Comparison of ENCODE assay signal across 20 cellular contexts in the genomic region with DNA sequence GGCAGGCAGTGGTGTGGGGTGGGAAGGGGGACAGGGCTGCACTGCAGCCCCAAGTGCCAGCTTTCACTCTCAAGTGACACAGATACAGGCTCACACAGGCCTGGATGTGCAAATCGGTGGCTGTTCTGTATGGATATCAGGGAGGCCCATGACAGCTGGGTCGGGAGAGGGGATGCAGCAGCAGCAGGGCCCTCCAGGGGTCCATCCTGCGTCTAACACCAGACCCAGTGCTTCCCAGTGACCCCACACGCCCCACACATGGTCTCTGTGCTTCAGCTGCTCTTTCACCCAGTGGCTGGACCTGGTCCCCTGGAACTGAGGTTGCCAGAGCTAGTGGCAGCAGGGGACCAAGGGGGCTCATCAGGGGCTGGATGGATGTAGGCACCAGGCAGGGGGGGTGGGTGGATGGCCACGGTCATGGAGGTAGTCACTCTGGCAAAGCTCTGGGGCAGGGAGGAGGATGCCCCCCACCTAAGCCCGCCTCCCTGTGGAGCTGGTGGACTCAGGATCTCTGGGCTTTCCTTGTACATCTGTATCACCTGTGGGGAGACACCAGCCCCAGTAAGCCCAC. TPM values are rescaled to one million over a fixed set of nuclear protein-coding genes. Genes with fewer than 3 reads are reported as not detected.
DNase-seq lines count a peak whose midpoint lies in the region; ATAC-seq, FAIRE-seq and TF ChIP-seq lines count a peak whose summit lies in the region.
"Had no signal": no experiment of that assay in that cellular context is flagged by ENCODE, and none has a peak within 500 bp of the region (broad histone marks: within the 10 kb centered on the region; RNA-seq: fewer than 3 reads in every experiment).

No MANE protein-coding gene starts in this region.

- H3K27ac ChIP-seq in CD4-positive, alpha-beta T cell (ENCODE audit: low read depth, low read length): no peak overlapping the region
- H3K27ac ChIP-seq in RWPE1 (peak overlapping the region; percentile 30), HepG2 (ENCODE audit: extremely low read length, insufficient read depth, low read length) (no peak overlapping the region)
- H3K27ac ChIP-seq: C4-2B had no signal

- no peak overlapping the region for H3K4me2 ChIP-seq in HepG2 (ENCODE audit: low read depth, low read length)

- CTCF ChIA-PET in CD4-positive, alpha-beta T cell (lab: Charles Lee): interaction anchor here (0.8 to 6.7 kb wide), 5 partner anchors 14 to 38 kb away, joined by 3 to 57 read pairs (median 4); a partner anchor contains a TSS
- CTCF ChIA-PET in RWPE1 (lab: Yijun Ruan, JAX): interaction anchor here (0.7 to 1.4 kb wide), 4 partner anchors 13 to 190 kb away, joined by 3 to 4 read pairs (median 3); a partner anchor contains a TSS
- CTCF ChIA-PET in HepG2 (lab: Yijun Ruan, JAX; ENCODE audit: low intra/inter-chr PET ratio, low total read pairs): no interaction called here

- intact Hi-C loops in CD4-positive, alpha-beta T cell (cut with DNase I, micrococcal nuclease): loop anchor here (5.0 to 10.0 kb wide), 4 partner anchors 35 to 607 kb away; a partner anchor contains a TSS
- intact Hi-C loops in HepG2 (cut with micrococcal nuclease; ENCODE audit: unreplicated experiment): loop anchor here (10.0 kb wide), 1 partner anchor 483 kb away; no protein-coding TSS in a partner anchor

- no peak for TF ChIP-seq RAD21 in HepG2 (CRISPR knock-in tag; IDR thresholded peaks at IDR 0.05)

- TF ChIP-seq POLR2A in HepG2 (IDR thresholded peaks at IDR 0.05; ENCODE audit: insufficient read depth in 1 of 2, low read depth in 2 of 2, low read length in 2 of 2): no peak

- ATAC-seq in CD4-positive, alpha-beta T cell (ENCODE audit: poor library complexity): no peak
- ATAC-seq in HepG2: no peak
- ATAC-seq in stimulated activated effector memory CD8-positive, alpha-beta T cell treated with anti-CD3 and anti-CD28 coated beads, Interleukin-12 subunit alpha, Interleukin-12 subunit beta, amount 100 ng/mL, for 72 hours: no peak
- ATAC-seq in effector memory CD8-positive, alpha-beta T cell (replicated peaks): no peak

- POLR2A ChIA-PET in CD4-positive, alpha-beta T cell (lab: Charles Lee): interaction anchor here (0.9 to 12.2 kb wide), 11 partner anchors 8 to 864 kb away, joined by 3 to 599 read pairs (median 8); a partner anchor contains a TSS
- POLR2A ChIA-PET in RWPE1 (lab: Yijun Ruan, JAX; ENCODE audit: low non-redundant PET) (no interaction called here), HepG2 (lab: Yijun Ruan, JAX) (interaction anchor here (1.0 to 11.3 kb wide), 5 partner anchors 9 to 92 kb away, joined by 3 to 570 read pairs (median 51); a partner anchor contains a TSS)

- H4K20me1 ChIP-seq in HepG2 (ENCODE audit: insufficient read depth, low read length): no peaks in the 10 kb centered on the region

- H3K36me3 ChIP-seq in HepG2 (replicated peaks in 1 of 2; ENCODE audit: control insufficient read depth in 1 of 2, insufficient read depth in 2 of 2, low read length in 2 of 2): no peaks in the 10 kb centered on the region; a peak in 1 of 5 replicates

- TF ChIP-seq CTCF in CD4-positive, alpha-beta T cell (IDR thresholded peaks at IDR 0.05): no peak
- no peak for TF ChIP-seq CTCF in RWPE1 (conservative IDR thresholded peaks at IDR 0.05; ENCODE audit: low read depth)
- TF ChIP-seq CTCF in HepG2 (CRISPR knock-in tag; IDR thresholded peaks at IDR 0.05): no peak
- TF ChIP-seq CTCF in GM10266 (IDR thresholded peaks at IDR 0.05; ENCODE audit: control insufficient read depth, insufficient read depth, low read depth, missing control alignments): no peak

- H3K4me3 ChIP-seq in HepG2 (replicated peaks in 1 of 3; ENCODE audit: insufficient read depth in 1 of 3, low read depth in 2 of 3, low read length in 3 of 3): no peak overlapping the region

- peak overlapping the region; percentile 100 for H3K27ac Mint-ChIP-seq in CD4-positive, alpha-beta T cell
- H3K27ac Mint-ChIP-seq in stimulated activated effector memory CD8-positive, alpha-beta T cell treated with anti-CD3 and anti-CD28 coated beads, Interleukin-12 subunit alpha, Interleukin-12 subunit beta, amount 100 ng/mL, for 72 hours: peak overlapping the region; percentile 45
- H3K27ac Mint-ChIP-seq in effector memory CD8-positive, alpha-beta T cell: no peak overlapping the region
- H3K27ac Mint-ChIP-seq: HFFc6 had no signal

- peaks cover 32% of the 10 kb centered on the region for H3K4me1 ChIP-seq in HepG2 (ENCODE audit: insufficient read depth, low read length)

- no peak for FAIRE-seq in HepG2 (lab: Jason Lieb, UNC)
- FAIRE-seq: GM12892 had no signal

- H2AFZ ChIP-seq in HepG2 (ENCODE audit: low read length): no peak overlapping the region

- no peaks in the 10 kb centered on the region for H3K27me3 ChIP-seq in CD4-positive, alpha-beta T cell (ENCODE audit: control insufficient read depth, insufficient read depth, low read length)
- no peaks in the 10 kb centered on the region for H3K27me3 ChIP-seq in HepG2 (ENCODE audit: control insufficient read depth in 1 of 2, insufficient read depth in 2 of 2, low read length in 2 of 2)

- in situ Hi-C loops in HepG2 (cut with HindIII; ENCODE audit: extremely low pct_ligation_motif_present, low pct_unique_long_range_greater_than_20kb): no loop called here

- no peaks in the 10 kb centered on the region for H3K9me3 Mint-ChIP-seq in CD4-positive, alpha-beta T cell
- H3K9me3 Mint-ChIP-seq in stimulated activated effector memory CD8-positive, alpha-beta T cell treated with anti-CD3 and anti-CD28 coated beads, Interleukin-12 subunit alpha, Interleukin-12 subunit beta, amount 100 ng/mL, for 72 hours: no peaks in the 10 kb centered on the region
- no peaks in the 10 kb centered on the region for H3K9me3 Mint-ChIP-seq in effector memory CD8-positive, alpha-beta T cell
- H3K9me3 Mint-ChIP-seq: HFFc6, IgD-negative memory B cell had no signal

- DNase-seq in CD4-positive, alpha-beta T cell: peak in 1 of 10 experiments; percentile 3
- DNase-seq in RWPE1 (ENCODE audit: low spot score) (no peak), HepG2 (ENCODE audit: low spot score) (no peak), GM10266 (ENCODE audit: extremely low spot score) (no peak), NCI-H774 (lab: John Stamatoyannopoulos, UW) (no peak)
- DNase-seq in stimulated activated effector memory CD8-positive, alpha-beta T cell treated with anti-CD3 and anti-CD28 coated beads, Interleukin-12 subunit alpha, Interleukin-12 subunit beta, amount 100 ng/mL, for 72 hours (ENCODE audit: low spot score in 2 of 2): no peak
- DNase-seq in effector memory CD8-positive, alpha-beta T cell: no peak
- DNase-seq: DMS 273 treated with DMSO at 0.1 percent for 48 hours; GDM1; GOT3; HFFc6; NCI-H1105; NCI-H1694 treated with DMSO at 0.1 percent for 48 hours; NCI-H526 treated with DMSO at 0.1 percent for 48 hours; NK-92 treated with Interleukin-12 subunit alpha and Interleukin-12 subunit beta, amount 100 ng/mL, for 24 hours; RPMI8226 had no signal

- no peaks in the 10 kb centered on the region for H3K36me3 Mint-ChIP-seq in CD4-positive, alpha-beta T cell (ENCODE audit: low read depth)
- H3K36me3 Mint-ChIP-seq in stimulated activated effector memory CD8-positive, alpha-beta T cell treated with anti-CD3 and anti-CD28 coated beads, Interleukin-12 subunit alpha, Interleukin-12 subunit beta, amount 100 ng/mL, for 72 hours: peaks cover 25% of the 10 kb centered on the region
- peaks cover 30% of the 10 kb centered on the region for H3K36me3 Mint-ChIP-seq in effector memory CD8-positive, alpha-beta T cell (ENCODE audit: insufficient read depth)
- H3K36me3 Mint-ChIP-seq: IgD-negative memory B cell had no signal

- H3K4me1 Mint-ChIP-seq in CD4-positive, alpha-beta T cell (ENCODE audit: low read depth): peaks cover 35% of the 10 kb centered on the region
- H3K4me1 Mint-ChIP-seq in stimulated activated effector memory CD8-positive, alpha-beta T cell treated with anti-CD3 and anti-CD28 coated beads, Interleukin-12 subunit alpha, Interleukin-12 subunit beta, amount 100 ng/mL, for 72 hours: peaks cover 44% of the 10 kb centered on the region
- H3K4me1 Mint-ChIP-seq in effector memory CD8-positive, alpha-beta T cell (ENCODE audit: low read depth in 2 of 2): peaks cover 26 to 27% of the 10 kb centered on the region in 2 donors

- no peaks in the 10 kb centered on the region for H3K9me3 ChIP-seq in CD4-positive, alpha-beta T cell (ENCODE audit: control insufficient read depth, low read length)
- H3K9me3 ChIP-seq in HepG2 (ENCODE audit: low read length): no peaks in the 10 kb centered on the region

- H3K27me3 Mint-ChIP-seq in CD4-positive, alpha-beta T cell: no peaks in the 10 kb centered on the region
- H3K27me3 Mint-ChIP-seq in effector memory CD8-positive, alpha-beta T cell: no peaks in the 10 kb centered on the region
- H3K27me3 Mint-ChIP-seq: IgD-negative memory B cell had no signal

- TF ChIP-seq EP300 in HepG2 (IDR thresholded peaks at IDR 0.05; ENCODE audit: low read depth in 2 of 2, low read length in 2 of 2): no peak
- no peak for TF ChIP-seq EP300 in HepG2 (CRISPR knock-in tag; IDR thresholded peaks at IDR 0.05; ENCODE audit: borderline replicate concordance)

- H3K9ac ChIP-seq in HepG2 (ENCODE audit: insufficient read depth, low read depth, low read length): no peak overlapping the region

- WGBS in HepG2 (ENCODE audit: low lambda C conversion rate): no CpG with 5 or more reads among the region's 6 CpGs

- no TSS peak for BruUV-seq in HepG2 (replicated peaks; lab: Mats Ljungman, UMichigan)

- peak overlapping the region; percentile 77 for H3K4me3 Mint-ChIP-seq in CD4-positive, alpha-beta T cell
- no peak overlapping the region for H3K4me3 Mint-ChIP-seq in stimulated activated effector memory CD8-positive, alpha-beta T cell treated with anti-CD3 and anti-CD28 coated beads, Interleukin-12 subunit alpha, Interleukin-12 subunit beta, amount 100 ng/mL, for 72 hours
- no peak overlapping the region for H3K4me3 Mint-ChIP-seq in effector memory CD8-positive, alpha-beta T cell
- H3K4me3 Mint-ChIP-seq: HFFc6 had no signal

- H3K79me2 ChIP-seq in HepG2 (ENCODE audit: insufficient read depth, low read length): no peaks in the 10 kb centered on the region

RNA-seq across cellular contexts. Expression of a gene that starts 13.9 kb away (rescaled TPM):
- total RNA-seq in CD4-positive, alpha-beta T cell: 10 to 100 TPM; 35.9 to 36.5 TPM
- 1.0 and 2.7 TPM in 2 replicates for total RNA-seq in HepG2 (2016; rRNA removed; fragmentation: Illumina TruSeq; extraction: Trizol)
- 0.51 and 0.97 TPM in 2 replicates for total RNA-seq in HepG2 (2016; cell fraction: cytosol; rRNA removed; fragmentation: Illumina TruSeq; extraction: Trizol; ENCODE audit: low read depth)
- total RNA-seq in HepG2 (2016; cell fraction: insoluble cytoplasmic fraction; rRNA removed; fragmentation: Illumina TruSeq; extraction: Trizol): 0.62 and 3.0 TPM in 2 replicates
- 0.87 and 1.1 TPM in 2 replicates for total RNA-seq in HepG2 (2016; cell fraction: membrane; rRNA removed; fragmentation: Illumina TruSeq; extraction: Trizol)
- 3.1 and 5.3 TPM in 2 replicates for total RNA-seq in HepG2 (2016; cell fraction: nucleus; rRNA removed; fragmentation: Illumina TruSeq; extraction: Trizol)
- 6.7 and 8.8 TPM in 2 replicates for polyA plus RNA-seq in HepG2 (2011; rRNA removed)
- 1.8 and 2.0 TPM in 2 replicates for polyA plus RNA-seq in HepG2 (2011; cell fraction: cytosol; rRNA removed)
- polyA plus RNA-seq in HepG2 (2011; cell fraction: nucleus; rRNA removed): 38.3 and 42.2 TPM in 2 replicates
- 2.6 and 2.7 TPM in 2 replicates for polyA plus RNA-seq in HepG2 (2012)
- polyA plus RNA-seq in HepG2 (2016; cell fraction: cytosol; fragmentation: Illumina TruSeq; extraction: Trizol; ENCODE audit: low read depth): 0.37 and 0.49 TPM in 2 replicates
- polyA plus RNA-seq in HepG2 (2016; cell fraction: insoluble cytoplasmic fraction; fragmentation: Illumina TruSeq; extraction: Trizol; ENCODE audit: low read depth): 0.70 and 1.9 TPM in 2 replicates
- 0.30 and 0.79 TPM in 2 replicates for polyA plus RNA-seq in HepG2 (2016; cell fraction: membrane; fragmentation: Illumina TruSeq; extraction: Trizol; ENCODE audit: low read depth)
- polyA plus RNA-seq in HepG2 (2016; cell fraction: nucleus; fragmentation: Illumina TruSeq; extraction: Trizol; ENCODE audit: insufficient read depth, low read depth): 10.8 and 15.7 TPM in 2 replicates
- polyA minus RNA-seq in HepG2 (2011; rRNA and poly(A)+ RNA removed; ENCODE audit: low replicate concordance): 1.2 and 11.3 TPM in 2 replicates
- 1.8 and 2.0 TPM in 2 replicates for polyA minus RNA-seq in HepG2 (2011; cell fraction: cytosol; rRNA and poly(A)+ RNA removed)
- polyA minus RNA-seq in HepG2 (2011; cell fraction: nucleus; rRNA and poly(A)+ RNA removed): 12.0 and 16.5 TPM in 2 replicates
- polyA plus RNA-seq: IgD-negative memory B cell had no signal

RNA-seq across cellular contexts. Expression of a gene that starts 15.1 kb away (rescaled TPM):
- total RNA-seq in CD4-positive, alpha-beta T cell: 1 to 10 TPM; 1.8 to 2.1 TPM
- 0.77 TPM in 1 of 2 replicates, not detected in the other for total RNA-seq in HepG2 (2016; rRNA removed; fragmentation: Illumina TruSeq; extraction: Trizol)
- 0.91 and 2.1 TPM in 2 replicates for total RNA-seq in HepG2 (2016; cell fraction: cytosol; rRNA removed; fragmentation: Illumina TruSeq; extraction: Trizol; ENCODE audit: low read depth)
- 0.93 TPM in 1 of 2 replicates, not detected in the other for total RNA-seq in HepG2 (2016; cell fraction: insoluble cytoplasmic fraction; rRNA removed; fragmentation: Illumina TruSeq; extraction: Trizol)
- total RNA-seq in HepG2 (2016; cell fraction: membrane; rRNA removed; fragmentation: Illumina TruSeq; extraction: Trizol): 2.0 and 2.1 TPM in 2 replicates
- 0.91 and 2.1 TPM in 2 replicates for total RNA-seq in HepG2 (2016; cell fraction: nucleus; rRNA removed; fragmentation: Illumina TruSeq; extraction: Trizol)
- polyA plus RNA-seq in HepG2 (2011; rRNA removed): not detected in 2 replicates
- polyA plus RNA-seq in HepG2 (2011; cell fraction: cytosol; rRNA removed): 0.25 TPM in 1 of 2 replicates, not detected in the other
- 0.55 and 1.4 TPM in 2 replicates for polyA plus RNA-seq in HepG2 (2011; cell fraction: nucleus; rRNA removed)
- polyA plus RNA-seq in HepG2 (2012): not detected in 2 replicates
- polyA plus RNA-seq in HepG2 (2016; cell fraction: cytosol; fragmentation: Illumina TruSeq; extraction: Trizol; ENCODE audit: low read depth): not detected in 2 replicates
- not detected in 2 replicates for polyA plus RNA-seq in HepG2 (2016; cell fraction: insoluble cytoplasmic fraction; fragmentation: Illumina TruSeq; extraction: Trizol; ENCODE audit: low read depth)
- not detected in 2 replicates for polyA plus RNA-seq in HepG2 (2016; cell fraction: membrane; fragmentation: Illumina TruSeq; extraction: Trizol; ENCODE audit: low read depth)
- polyA plus RNA-seq in HepG2 (2016; cell fraction: nucleus; fragmentation: Illumina TruSeq; extraction: Trizol; ENCODE audit: insufficient read depth, low read depth): not detected in 2 replicates
- polyA minus RNA-seq in HepG2 (2011; rRNA and poly(A)+ RNA removed; ENCODE audit: low replicate concordance): 3.7 TPM in 1 of 2 replicates, not detected in the other
- polyA minus RNA-seq in HepG2 (2011; cell fraction: cytosol; rRNA and poly(A)+ RNA removed): 0.88 TPM in 1 of 2 replicates, not detected in the other
- polyA minus RNA-seq in HepG2 (2011; cell fraction: nucleus; rRNA and poly(A)+ RNA removed): 3.4 and 10.9 TPM in 2 replicates
- total RNA-seq: LHCN-M2 had no signal
- polyA plus RNA-seq: IgD-negative memory B cell had no signal

RNA-seq across cellular contexts. Expression of a gene that starts 20.8 kb away (rescaled TPM):
- total RNA-seq in CD4-positive, alpha-beta T cell: 1 to 10 TPM; 1.2 TPM
- total RNA-seq in HepG2 (2016; rRNA removed; fragmentation: Illumina TruSeq; extraction: Trizol): 0.18 and 0.60 TPM in 2 replicates
- total RNA-seq in HepG2 (2016; cell fraction: cytosol; rRNA removed; fragmentation: Illumina TruSeq; extraction: Trizol; ENCODE audit: low read depth): 1.0 and 1.3 TPM in 2 replicates
- 0.36 and 0.52 TPM in 2 replicates for total RNA-seq in HepG2 (2016; cell fraction: insoluble cytoplasmic fraction; rRNA removed; fragmentation: Illumina TruSeq; extraction: Trizol)
- total RNA-seq in HepG2 (2016; cell fraction: membrane; rRNA removed; fragmentation: Illumina TruSeq; extraction: Trizol): 0.45 and 0.46 TPM in 2 replicates
- total RNA-seq in HepG2 (2016; cell fraction: nucleus; rRNA removed; fragmentation: Illumina TruSeq; extraction: Trizol): 1.3 and 2.2 TPM in 2 replicates
- polyA plus RNA-seq in HepG2 (2011; rRNA removed): 1.5 and 1.7 TPM in 2 replicates
- polyA plus RNA-seq in HepG2 (2011; cell fraction: cytosol; rRNA removed): 0.90 and 1.3 TPM in 2 replicates
- 5.9 and 6.6 TPM in 2 replicates for polyA plus RNA-seq in HepG2 (2011; cell fraction: nucleus; rRNA removed)
- polyA plus RNA-seq in HepG2 (2012): 1.0 and 1.1 TPM in 2 replicates
- polyA plus RNA-seq in HepG2 (2016; cell fraction: cytosol; fragmentation: Illumina TruSeq; extraction: Trizol; ENCODE audit: low read depth): 0.27 and 0.43 TPM in 2 replicates
- polyA plus RNA-seq in HepG2 (2016; cell fraction: insoluble cytoplasmic fraction; fragmentation: Illumina TruSeq; extraction: Trizol; ENCODE audit: low read depth): 0.28 and 0.33 TPM in 2 replicates
- 0.42 and 0.57 TPM in 2 replicates for polyA plus RNA-seq in HepG2 (2016; cell fraction: membrane; fragmentation: Illumina TruSeq; extraction: Trizol; ENCODE audit: low read depth)
- polyA plus RNA-seq in HepG2 (2016; cell fraction: nucleus; fragmentation: Illumina TruSeq; extraction: Trizol; ENCODE audit: insufficient read depth, low read depth): 2.9 and 3.2 TPM in 2 replicates
- polyA minus RNA-seq in HepG2 (2011; rRNA and poly(A)+ RNA removed; ENCODE audit: low replicate concordance): 0.26 and 1.5 TPM in 2 replicates
- polyA minus RNA-seq in HepG2 (2011; cell fraction: cytosol; rRNA and poly(A)+ RNA removed): 2.2 and 2.5 TPM in 2 replicates
- 1.2 and 1.3 TPM in 2 replicates for polyA minus RNA-seq in HepG2 (2011; cell fraction: nucleus; rRNA and poly(A)+ RNA removed)

RNA-seq across cellular contexts. Expression of a gene that starts 22.0 kb away (rescaled TPM):
- total RNA-seq in CD4-positive, alpha-beta T cell: 100 to 1,000 TPM; 794 TPM
- total RNA-seq in HepG2 (2016; rRNA removed; fragmentation: Illumina TruSeq; extraction: Trizol): 4.5 and 9.8 TPM in 2 replicates
- total RNA-seq in HepG2 (2016; cell fraction: cytosol; rRNA removed; fragmentation: Illumina TruSeq; extraction: Trizol; ENCODE audit: low read depth): 10.4 and 10.6 TPM in 2 replicates
- total RNA-seq in HepG2 (2016; cell fraction: insoluble cytoplasmic fraction; rRNA removed; fragmentation: Illumina TruSeq; extraction: Trizol): 3.0 and 11.4 TPM in 2 replicates
- 7.7 and 8.3 TPM in 2 replicates for total RNA-seq in HepG2 (2016; cell fraction: membrane; rRNA removed; fragmentation: Illumina TruSeq; extraction: Trizol)
- 14.5 and 18.3 TPM in 2 replicates for total RNA-seq in HepG2 (2016; cell fraction: nucleus; rRNA removed; fragmentation: Illumina TruSeq; extraction: Trizol)
- 16.9 and 23.4 TPM in 2 replicates for polyA plus RNA-seq in HepG2 (2011; rRNA removed)
- 7.7 and 8.3 TPM in 2 replicates for polyA plus RNA-seq in HepG2 (2011; cell fraction: cytosol; rRNA removed)
- polyA plus RNA-seq in HepG2 (2011; cell fraction: nucleus; rRNA removed): 101 and 106 TPM in 2 replicates
- 4.3 and 8.5 TPM in 2 replicates for polyA plus RNA-seq in HepG2 (2012)
- polyA plus RNA-seq in HepG2 (2016; cell fraction: cytosol; fragmentation: Illumina TruSeq; extraction: Trizol; ENCODE audit: low read depth): 2.2 and 2.4 TPM in 2 replicates
- polyA plus RNA-seq in HepG2 (2016; cell fraction: insoluble cytoplasmic fraction; fragmentation: Illumina TruSeq; extraction: Trizol; ENCODE audit: low read depth): 5.2 and 6.6 TPM in 2 replicates
- polyA plus RNA-seq in HepG2 (2016; cell fraction: membrane; fragmentation: Illumina TruSeq; extraction: Trizol; ENCODE audit: low read depth): 3.1 and 3.6 TPM in 2 replicates
- polyA plus RNA-seq in HepG2 (2016; cell fraction: nucleus; fragmentation: Illumina TruSeq; extraction: Trizol; ENCODE audit: insufficient read depth, low read depth): 41.8 and 43.4 TPM in 2 replicates
- polyA minus RNA-seq in HepG2 (2011; rRNA and poly(A)+ RNA removed; ENCODE audit: low replicate concordance): 10.1 and 27.4 TPM in 2 replicates
- 5.1 and 11.4 TPM in 2 replicates for polyA minus RNA-seq in HepG2 (2011; cell fraction: cytosol; rRNA and poly(A)+ RNA removed)
- polyA minus RNA-seq in HepG2 (2011; cell fraction: nucleus; rRNA and poly(A)+ RNA removed): 37.5 and 48.6 TPM in 2 replicates

RNA-seq across cellular contexts. Expression of a gene that starts 34.2 kb away (rescaled TPM):
- 1 to 10 TPM; 1.0 TPM for total RNA-seq in CD4-positive, alpha-beta T cell
- 1.4 TPM in 2 replicates for total RNA-seq in HepG2 (2016; rRNA removed; fragmentation: Illumina TruSeq; extraction: Trizol)
- total RNA-seq in HepG2 (2016; cell fraction: cytosol; rRNA removed; fragmentation: Illumina TruSeq; extraction: Trizol; ENCODE audit: low read depth): 0.40 and 0.62 TPM in 2 replicates
- total RNA-seq in HepG2 (2016; cell fraction: insoluble cytoplasmic fraction; rRNA removed; fragmentation: Illumina TruSeq; extraction: Trizol): 1.4 and 1.5 TPM in 2 replicates
- 1.0 TPM in 2 replicates for total RNA-seq in HepG2 (2016; cell fraction: membrane; rRNA removed; fragmentation: Illumina TruSeq; extraction: Trizol)
- total RNA-seq in HepG2 (2016; cell fraction: nucleus; rRNA removed; fragmentation: Illumina TruSeq; extraction: Trizol): 0.63 and 1.2 TPM in 2 replicates
- polyA plus RNA-seq in HepG2 (2011; rRNA removed): 0.71 and 0.77 TPM in 2 replicates
- 0.91 and 1.0 TPM in 2 replicates for polyA plus RNA-seq in HepG2 (2011; cell fraction: cytosol; rRNA removed)
- 0.93 and 1.1 TPM in 2 replicates for polyA plus RNA-seq in HepG2 (2011; cell fraction: nucleus; rRNA removed)
- 1.1 and 1.4 TPM in 2 replicates for polyA plus RNA-seq in HepG2 (2012)
- 0.60 and 0.74 TPM in 2 replicates for polyA plus RNA-seq in HepG2 (2016; cell fraction: cytosol; fragmentation: Illumina TruSeq; extraction: Trizol; ENCODE audit: low read depth)
- polyA plus RNA-seq in HepG2 (2016; cell fraction: insoluble cytoplasmic fraction; fragmentation: Illumina TruSeq; extraction: Trizol; ENCODE audit: low read depth): 2.0 TPM in 2 replicates
- polyA plus RNA-seq in HepG2 (2016; cell fraction: membrane; fragmentation: Illumina TruSeq; extraction: Trizol; ENCODE audit: low read depth): 0.73 and 0.86 TPM in 2 replicates
- 1.5 and 1.8 TPM in 2 replicates for polyA plus RNA-seq in HepG2 (2016; cell fraction: nucleus; fragmentation: Illumina TruSeq; extraction: Trizol; ENCODE audit: insufficient read depth, low read depth)
- 0.26 and 0.35 TPM in 2 replicates for polyA minus RNA-seq in HepG2 (2011; rRNA and poly(A)+ RNA removed; ENCODE audit: low replicate concordance)
- 0.59 and 0.62 TPM in 2 replicates for polyA minus RNA-seq in HepG2 (2011; cell fraction: cytosol; rRNA and poly(A)+ RNA removed)
- polyA minus RNA-seq in HepG2 (2011; cell fraction: nucleus; rRNA and poly(A)+ RNA removed): 0.25 and 0.52 TPM in 2 replicates
- total RNA-seq: LHCN-M2 had no signal

Comparison
In these comparisons a context has a peak if more than half of its experiments do, and no peak if none do; other contexts are left out.
1. H3K27ac Mint-ChIP-seq: peak in CD4-positive, alpha-beta T cell (single experiment) and stimulated activated effector memory CD8-positive, alpha-beta T cell treated with anti-CD3 and anti-CD28 coated beads, Interleukin-12 subunit alpha, Interleukin-12 subunit beta, amount 100 ng/mL, for 72 hours (single experiment); none in effector memory CD8-positive, alpha-beta T cell (0 of 2).
2. RNA of a gene that starts 13.9 kb away (total RNA-seq): 35.9 to 36.5 TPM in CD4-positive, alpha-beta T cell; 0.51 to 5.3 TPM in HepG2; every median in the first group is over 4 times any median in the second.